In genomic region chr14:24150567-24150966, GRCh38 we compare ENCODE assay signal across 15 cellular contexts. TPM values are rescaled to one million over a fixed set of nuclear protein-coding genes. Genes with fewer than 3 reads are reported as not detected.
DNase-seq lines count a peak whose midpoint lies in the region; ATAC-seq and TF ChIP-seq lines count a peak whose summit lies in the region.
"Had no signal": no experiment of that assay in that cellular context is flagged by ENCODE, and none has a peak within 500 bp of the region (broad histone marks: within the 10 kb centered on the region; RNA-seq: fewer than 3 reads in every experiment).

No MANE protein-coding gene starts in this region.

- H3K4me3 ChIP-seq in colonic mucosa, result no peak overlapping the region

- no peaks in the 10 kb centered on the region for H3K27me3 Mint-ChIP-seq in activated T-cell treated with anti-CD3 and anti-CD28 coated beads, Interleukin-2, amount 50 U/mL, for 72 hours (ENCODE audit: low read depth)
- H3K27me3 Mint-ChIP-seq in T-cell (no peaks in the 10 kb centered on the region), endothelial cell (ENCODE audit: unreplicated experiment) (peaks cover 18% of the 10 kb centered on the region)
- no peaks in the 10 kb centered on the region for H3K27me3 Mint-ChIP-seq in stimulated activated memory B cell treated with anti-CD40 and anti-IgM and Interleukin-4, amounts not matched to agents 10 μg/mL and 1 μg/mL and 100 μg/mL, for 72 hours

- CTCF ChIA-PET in T-cell (lab: Charles Lee), result interaction anchor here (0.9 to 1.4 kb wide), 2 partner anchors 10 to 42 kb away, joined by 3 read pairs; no protein-coding TSS in a partner anchor

- no peak overlapping the region for H3K27ac ChIP-seq in colonic mucosa
- H3K27ac ChIP-seq: KMS-11 had no signal

- no peak overlapping the region for H3K9ac ChIP-seq in colonic mucosa (ENCODE audit: low read depth in 2 of 2, low read length in 2 of 2)
- H3K9ac ChIP-seq: KMS-11 had no signal

- peaks cover 13% of the 10 kb centered on the region for H3K4me1 ChIP-seq in colonic mucosa

- peak overlapping the region; percentile 40 for H3K27ac Mint-ChIP-seq in activated T-cell treated with anti-CD3 and anti-CD28 coated beads, Interleukin-2, amount 50 U/mL, for 72 hours
- H3K27ac Mint-ChIP-seq in T-cell (peak overlapping the region; percentile 44 to 83), endothelial cell (ENCODE audit: unreplicated experiment) (no peak overlapping the region)
- peak overlapping the region; percentile 39 for H3K27ac Mint-ChIP-seq in stimulated activated memory B cell treated with anti-CD40 and anti-IgM and Interleukin-4, amounts not matched to agents 10 μg/mL and 1 μg/mL and 100 μg/mL, for 72 hours

- no peaks in the 10 kb centered on the region for H3K9me3 Mint-ChIP-seq in activated T-cell treated with anti-CD3 and anti-CD28 coated beads, Interleukin-2, amount 50 U/mL, for 72 hours
- H3K9me3 Mint-ChIP-seq in T-cell, result no peaks in the 10 kb centered on the region
- H3K9me3 Mint-ChIP-seq in endothelial cell (ENCODE audit: unreplicated experiment), result no peaks in the 10 kb centered on the region
- no peaks in the 10 kb centered on the region for H3K9me3 Mint-ChIP-seq in stimulated activated memory B cell treated with anti-CD40 and anti-IgM and Interleukin-4, amounts not matched to agents 10 μg/mL and 1 μg/mL and 100 μg/mL, for 72 hours
- H3K9me3 Mint-ChIP-seq: CD14-positive monocyte had no signal

- peaks cover 20 to 27% of the 10 kb centered on the region in 2 donors for H3K36me3 Mint-ChIP-seq in activated T-cell treated with anti-CD3 and anti-CD28 coated beads, Interleukin-2, amount 50 U/mL, for 72 hours (ENCODE audit: insufficient read depth in 2 of 2)
- H3K36me3 Mint-ChIP-seq in T-cell, result peaks cover 35% of the 10 kb centered on the region
- H3K36me3 Mint-ChIP-seq in endothelial cell (ENCODE audit: low read depth, unreplicated experiment), result peaks cover 35% of the 10 kb centered on the region
- H3K36me3 Mint-ChIP-seq in stimulated activated memory B cell treated with anti-CD40 and anti-IgM and Interleukin-4, amounts not matched to agents 10 μg/mL and 1 μg/mL and 100 μg/mL, for 72 hours, result peaks cover 30% of the 10 kb centered on the region

- H3K36me3 ChIP-seq in colonic mucosa, result peaks cover 26% of the 10 kb centered on the region

- no peak for DNase-seq in activated T-cell treated with anti-CD3 and anti-CD28 coated beads, Interleukin-2, amount 50 U/mL, for 72 hours
- no peak for DNase-seq in activated T-cell treated with anti-CD3 and anti-CD28 coated beads, Interleukin-2, amount 50 U/mL, for 48 hours
- DNase-seq in T-cell (no peak), endothelial cell (ENCODE audit: low spot score) (no peak), colonic mucosa (no peak)
- DNase-seq: COR-L47, EL, NCI-H1048, NCI-H146, NCI-H2081 treated with DMSO at 0.1 percent for 48 hours, NCI-H524 had no signal

- intact Hi-C loops in colonic mucosa (cut with DNase I), result no loop called here

- H3K4me1 Mint-ChIP-seq in activated T-cell treated with anti-CD3 and anti-CD28 coated beads, Interleukin-2, amount 50 U/mL, for 72 hours (ENCODE audit: low read depth), result peaks cover 26% of the 10 kb centered on the region
- H3K4me1 Mint-ChIP-seq in T-cell, result peaks cover 35 to 42% (median 40%) of the 10 kb centered on the region in 3 donors
- peaks cover 36% of the 10 kb centered on the region for H3K4me1 Mint-ChIP-seq in endothelial cell (ENCODE audit: unreplicated experiment)
- H3K4me1 Mint-ChIP-seq in stimulated activated memory B cell treated with anti-CD40 and anti-IgM and Interleukin-4, amounts not matched to agents 10 μg/mL and 1 μg/mL and 100 μg/mL, for 72 hours, result peaks cover 37% of the 10 kb centered on the region

- POLR2A ChIA-PET in T-cell (lab: Charles Lee), result interaction anchor here in 1 of 2 donors (0.7 kb wide), 1 partner anchor 327 kb away, joined by 3 read pairs; no protein-coding TSS in a partner anchor

- H3K27me3 ChIP-seq in colonic mucosa, result no peaks in the 10 kb centered on the region

- no peak overlapping the region for H3K4me3 Mint-ChIP-seq in activated T-cell treated with anti-CD3 and anti-CD28 coated beads, Interleukin-2, amount 50 U/mL, for 72 hours
- H3K4me3 Mint-ChIP-seq in T-cell, result no peak overlapping the region
- peak overlapping the region; percentile 23 for H3K4me3 Mint-ChIP-seq in endothelial cell (ENCODE audit: unreplicated experiment)
- H3K4me3 Mint-ChIP-seq in stimulated activated memory B cell treated with anti-CD40 and anti-IgM and Interleukin-4, amounts not matched to agents 10 μg/mL and 1 μg/mL and 100 μg/mL, for 72 hours, result no peak overlapping the region

- no peak for TF ChIP-seq CTCF in endothelial cell (IDR thresholded peaks at IDR 0.05; ENCODE audit: unreplicated experiment)
- TF ChIP-seq CTCF in colonic mucosa (IDR thresholded peaks at IDR 0.05), result no peak

- H3K9me3 ChIP-seq in colonic mucosa, result no peaks in the 10 kb centered on the region

- no peak for ATAC-seq in activated T-cell treated with anti-CD3 and anti-CD28 coated beads, Interleukin-2, amount 50 U/mL, for 72 hours (replicated peaks in 1 of 2)
- ATAC-seq in T-cell (replicated peaks in 1 of 4) (no peak), HG02642 (IDR thresholded peaks at IDR 0.05; ENCODE audit: poor library complexity, unreplicated experiment) (no peak)
- no peak for ATAC-seq in stimulated activated memory B cell treated with anti-CD40 and anti-IgM and Interleukin-4, amounts not matched to agents 10 μg/mL and 1 μg/mL and 100 μg/mL, for 72 hours

RNA-seq across cellular contexts. Expression of gene RNF31, which starts 3.3 kb away (rescaled TPM):
- 10 to 100 TPM; 88.7 to 90.6 TPM for total RNA-seq in activated T-cell treated with anti-CD3 and anti-CD28 coated beads, Interleukin-2, amount 50 U/mL, for 72 hours
- 100 to 1,000 TPM in 3 of 5 donors, 10 to 100 TPM in 2; 67.7 to 131 (median 100) TPM for total RNA-seq in T-cell
- total RNA-seq in endothelial cell (ENCODE audit: unreplicated experiment), result 90.2 TPM
- 10 to 100 TPM; 36.1 to 70.4 TPM for total RNA-seq in colonic mucosa

RNA-seq across cellular contexts. Expression of gene PSME2, which starts 4.2 kb away (rescaled TPM):
- total RNA-seq in activated T-cell treated with anti-CD3 and anti-CD28 coated beads, Interleukin-2, amount 50 U/mL, for 72 hours, result 100 to 1,000 TPM; 369 to 376 TPM
- 100 to 1,000 TPM; 130 to 192 (median 159) TPM for total RNA-seq in T-cell
- total RNA-seq in endothelial cell (ENCODE audit: unreplicated experiment), result 73.6 TPM
- total RNA-seq in colonic mucosa, result 100 to 1,000 TPM; 151 to 320 TPM

RNA-seq across cellular contexts. Expression of gene EMC9, which starts 9.2 kb away (rescaled TPM):
- 10 to 100 TPM; 38.0 to 56.5 TPM for total RNA-seq in activated T-cell treated with anti-CD3 and anti-CD28 coated beads, Interleukin-2, amount 50 U/mL, for 72 hours
- total RNA-seq in T-cell (10 to 100 TPM in 3 of 5 donors, 1 to 10 TPM in 2; 9.3 to 29.8 (median 20.8) TPM), endothelial cell (ENCODE audit: unreplicated experiment) (16.7 TPM), colonic mucosa (10 to 100 TPM; 21.1 to 49.6 TPM)

RNA-seq across cellular contexts. Expression of gene IRF9, which starts 10.5 kb away (rescaled TPM):
- 100 to 1,000 TPM; 245 to 263 TPM for total RNA-seq in activated T-cell treated with anti-CD3 and anti-CD28 coated beads, Interleukin-2, amount 50 U/mL, for 72 hours
- total RNA-seq in T-cell, result 100 to 1,000 TPM; 201 to 285 (median 215) TPM
- total RNA-seq in endothelial cell (ENCODE audit: unreplicated experiment), result 25.7 TPM
- total RNA-seq in colonic mucosa, result 10 to 100 TPM; 54.4 to 57.5 TPM

RNA-seq across cellular contexts. Expression of gene PSME1, which starts 14.6 kb away (rescaled TPM):
- total RNA-seq in activated T-cell treated with anti-CD3 and anti-CD28 coated beads, Interleukin-2, amount 50 U/mL, for 72 hours, result 100 to 1,000 TPM; 342 to 378 TPM
- total RNA-seq in T-cell, result 100 to 1,000 TPM; 221 to 291 (median 259) TPM
- total RNA-seq in endothelial cell (ENCODE audit: unreplicated experiment), result 43.6 TPM
- total RNA-seq in colonic mucosa, result 100 to 1,000 TPM; 199 to 235 TPM
